16 cellular contexts compared by ENCODE assay signal in genomic region chr1:24010650-24011049, GRCh38.
"Had no signal": no experiment of that assay in that cellular context is flagged by ENCODE, and none has a peak within 500 bp of the region (broad histone marks: within the 10 kb centered on the region; RNA-seq: fewer than 3 reads in every experiment).

No MANE protein-coding gene starts in this region.

- ATAC-seq: activated T-helper 17 cell treated with anti-CD3 and anti-CD28 coated beads, Interleukin-2, amount 50 U/mL, for 72 hours; naive thymus-derived CD4-positive, alpha-beta T cell had no signal

- H2AFZ ChIP-seq: parathyroid adenoma had no signal

- H3K4me3 ChIP-seq: esophagus squamous epithelium had no signal

- DNase-seq: activated CD4-positive, alpha-beta T cell treated with anti-CD3 and anti-CD28 coated beads, Interleukin-2, amount 50 U/mL, for 4 hours; activated CD4-positive, CD25-positive, alpha-beta regulatory T cell treated with anti-CD3 and anti-CD28 coated beads, Interleukin-2, amount 50 U/mL, for 72 hours; activated naive CD4-positive, alpha-beta T cell treated with Interleukin-2 at 50 U/mL for 16 hours; central memory CD4-positive, alpha-beta T cell; effector CD8-positive, alpha-beta T cell; esophagus squamous epithelium; kidney glomerular epithelial cell; midbrain; naive thymus-derived CD4-positive, alpha-beta T cell; stimulated activated CD4-positive, alpha-beta T cell treated with anti-CD3 and anti-CD28 coated beads, Interleukin-12 subunit alpha, Interleukin-12 subunit beta, amount 100 ng/mL, for 4 hours; stimulated activated CD4-positive, alpha-beta T cell treated with anti-CD3 and anti-CD28 coated beads, Interleukin-2, amount 100 ng/mL, for 24 hours; T-helper 1 cell; T1000 had no signal

- H3K4me1 ChIP-seq: parathyroid adenoma had no signal

- H3K36me3 ChIP-seq: esophagus squamous epithelium had no signal

- FAIRE-seq: endothelial cell of umbilical vein had no signal

- H3K79me2 ChIP-seq: parathyroid adenoma had no signal

- H3K9ac ChIP-seq: parathyroid adenoma had no signal

- H3K27me3 ChIP-seq: esophagus squamous epithelium had no signal

- H3K9me3 ChIP-seq: esophagus squamous epithelium had no signal

- H3K27ac ChIP-seq: parathyroid adenoma had no signal
